ENCODE assay signal across 11 cellular contexts in genomic region chr13:114146629-114147028, GRCh38. TPM values are rescaled to one million over a fixed set of nuclear protein-coding genes. Genes with fewer than 3 reads are reported as not detected.
DNase-seq lines count a peak whose midpoint lies in the region; ATAC-seq and TF ChIP-seq lines count a peak whose summit lies in the region.
"Had no signal": no experiment of that assay in that cellular context is flagged by ENCODE, and none has a peak within 500 bp of the region (broad histone marks: within the 10 kb centered on the region; RNA-seq: fewer than 3 reads in every experiment).

No MANE protein-coding gene starts in this region.

- H3K36me3 ChIP-seq in neural progenitor cell (no peaks in the 10 kb centered on the region), PC-9 (ENCODE audit: low read depth) (no peaks in the 10 kb centered on the region)
- H3K36me3 ChIP-seq: esophagus squamous epithelium had no signal

- DNase-seq in NCI-H748 (lab: John Stamatoyannopoulos, UW; ENCODE audit: unreplicated experiment) (peak; percentile 15), NCI-H748 treated with DMSO at 0.1 percent for 48 hours (lab: John Stamatoyannopoulos, UW) (no peak), neural progenitor cell (ENCODE audit: low spot score) (peak; percentile 51), medulla oblongata (ENCODE audit: extremely low spot score) (no peak), PC-9 (no peak)
- peak; percentile 45 for DNase-seq in activated naive CD8-positive, alpha-beta T cell treated with anti-CD3 and anti-CD28 coated beads, Interleukin-2, amount 50 U/mL, for 24 hours
- DNase-seq: activated T-cell treated with anti-CD3 and anti-CD28 coated beads, Interleukin-2, amount 50 U/mL, for 4 hours; esophagus squamous epithelium had no signal

- H3K9me2 ChIP-seq in PC-9 (ENCODE audit: insufficient read depth) = no peaks in the 10 kb centered on the region

- H4K20me1 ChIP-seq in neural progenitor cell (ENCODE audit: low read depth) (no peaks in the 10 kb centered on the region), PC-9 (ENCODE audit: insufficient read depth) (no peaks in the 10 kb centered on the region)

- no peaks in the 10 kb centered on the region for H3K4me1 ChIP-seq in neural progenitor cell
- peaks cover 18% of the 10 kb centered on the region for H3K4me1 ChIP-seq in PC-9 (replicated peaks; ENCODE audit: insufficient read depth)

- H3K27me3 ChIP-seq in neural progenitor cell (no peaks in the 10 kb centered on the region), PC-9 (ENCODE audit: insufficient read depth, low read depth) (no peaks in the 10 kb centered on the region)
- H3K27me3 ChIP-seq: esophagus squamous epithelium had no signal

- CTCF ChIA-PET in PC-9 (lab: Charles Lee) = no interaction called here

- H3K4me1 Mint-ChIP-seq in activated naive CD8-positive, alpha-beta T cell treated with anti-CD3 and anti-CD28 coated beads, Interleukin-2, amount 50 U/mL, for 24 hours = peaks cover 66% of the 10 kb centered on the region
- H3K4me1 Mint-ChIP-seq in neural progenitor cell = peaks cover 27% of the 10 kb centered on the region
- H3K4me1 Mint-ChIP-seq: nephron had no signal

- H3K9me3 Mint-ChIP-seq in activated naive CD8-positive, alpha-beta T cell treated with anti-CD3 and anti-CD28 coated beads, Interleukin-2, amount 50 U/mL, for 24 hours = no peaks in the 10 kb centered on the region
- no peaks in the 10 kb centered on the region for H3K9me3 Mint-ChIP-seq in neural progenitor cell
- H3K9me3 Mint-ChIP-seq: activated T-cell treated with anti-CD3 and anti-CD28 coated beads, Interleukin-2, amount 50 U/mL, for 4 hours; nephron had no signal

- intact Hi-C loops in PC-9 (cut with micrococcal nuclease; ENCODE audit: unreplicated experiment) = no loop called here

- POLR2A ChIA-PET in PC-9 (lab: Charles Lee; ENCODE audit: unreplicated experiment) = no interaction called here

- H2AFZ ChIP-seq in neural progenitor cell (replicated peaks) = no peak overlapping the region
- H2AFZ ChIP-seq in PC-9 = no peak overlapping the region

- no peak overlapping the region for H3K9ac ChIP-seq in neural progenitor cell

- no peaks in the 10 kb centered on the region for H3K27me3 Mint-ChIP-seq in activated naive CD8-positive, alpha-beta T cell treated with anti-CD3 and anti-CD28 coated beads, Interleukin-2, amount 50 U/mL, for 24 hours
- peaks cover 3% of the 10 kb centered on the region for H3K27me3 Mint-ChIP-seq in neural progenitor cell (ENCODE audit: insufficient read depth, low read depth)

- ATAC-seq in HG02885 (IDR thresholded peaks at IDR 0.05; ENCODE audit: poor library complexity, unreplicated experiment) (peak; percentile 27), HG03280 (IDR thresholded peaks at IDR 0.05; ENCODE audit: unreplicated experiment) (no peak)
- ATAC-seq in activated naive CD8-positive, alpha-beta T cell treated with anti-CD3 and anti-CD28 coated beads, Interleukin-2, amount 50 U/mL, for 24 hours = no peak
- ATAC-seq: activated T-cell treated with anti-CD3 and anti-CD28 coated beads, Interleukin-2, amount 50 U/mL, for 4 hours had no signal

- H3K36me3 Mint-ChIP-seq in activated naive CD8-positive, alpha-beta T cell treated with anti-CD3 and anti-CD28 coated beads, Interleukin-2, amount 50 U/mL, for 24 hours (ENCODE audit: low read depth) = peaks cover 4% of the 10 kb centered on the region
- no peaks in the 10 kb centered on the region for H3K36me3 Mint-ChIP-seq in neural progenitor cell

- no peaks in the 10 kb centered on the region for H3K9me3 ChIP-seq in neural progenitor cell (ENCODE audit: low read depth)
- H3K9me3 ChIP-seq in PC-9 (ENCODE audit: insufficient read depth, low read depth) = no peaks in the 10 kb centered on the region
- H3K9me3 ChIP-seq: esophagus squamous epithelium had no signal

- H3K4me2 ChIP-seq in neural progenitor cell = no peak overlapping the region
- no peak overlapping the region for H3K4me2 ChIP-seq in PC-9

- H3K4me3 Mint-ChIP-seq in activated naive CD8-positive, alpha-beta T cell treated with anti-CD3 and anti-CD28 coated beads, Interleukin-2, amount 50 U/mL, for 24 hours = no peak overlapping the region
- H3K4me3 Mint-ChIP-seq in neural progenitor cell = no peak overlapping the region
- H3K4me3 Mint-ChIP-seq: activated T-cell treated with anti-CD3 and anti-CD28 coated beads, Interleukin-2, amount 50 U/mL, for 4 hours; nephron had no signal

- peak; percentile 39 for TF ChIP-seq CTCF in neural progenitor cell (IDR thresholded peaks at IDR 0.05)
- no peak for TF ChIP-seq CTCF in PC-9 (conservative IDR thresholded peaks at IDR 0.05)

- peak overlapping the region; percentile 19 for H3K27ac Mint-ChIP-seq in activated naive CD8-positive, alpha-beta T cell treated with anti-CD3 and anti-CD28 coated beads, Interleukin-2, amount 50 U/mL, for 24 hours
- H3K27ac Mint-ChIP-seq in neural progenitor cell = peak overlapping the region; percentile 7
- H3K27ac Mint-ChIP-seq: nephron had no signal

- H3F3A ChIP-seq in neural progenitor cell (ENCODE audit: low read depth) (no peaks in the 10 kb centered on the region), PC-9 (ENCODE audit: insufficient read depth, low read depth) (peaks cover 8% of the 10 kb centered on the region)

- H3K79me2 ChIP-seq in neural progenitor cell (ENCODE audit: low read depth) = no peaks in the 10 kb centered on the region
- no peaks in the 10 kb centered on the region for H3K79me2 ChIP-seq in PC-9 (ENCODE audit: low read depth)

- H3K27ac ChIP-seq in neural progenitor cell (no peak overlapping the region), PC-9 (no peak overlapping the region)
- H3K27ac ChIP-seq: esophagus squamous epithelium had no signal

- no TSS peak for BruUV-seq in PC-9 (replicated peaks; lab: Mats Ljungman, UMichigan)

- no peak overlapping the region for H3K4me3 ChIP-seq in neural progenitor cell
- no peak overlapping the region for H3K4me3 ChIP-seq in PC-9
- H3K4me3 ChIP-seq: esophagus squamous epithelium had no signal

RNA-seq across cellular contexts. Expression of gene RASA3, which starts 14.2 kb away (rescaled TPM):
- total RNA-seq in neural progenitor cell (ENCODE audit: low replicate concordance) (2.9 and 6.0 TPM in 2 replicates), PC-9 (2021) (9.7 and 10.0 TPM in 2 replicates)

RNA-seq across cellular contexts. Expression of gene CFAP97D2, which starts 32.4 kb away (rescaled TPM):
- total RNA-seq in neural progenitor cell (ENCODE audit: low replicate concordance) (not detected in 2 replicates), PC-9 (2021) (not detected in 2 replicates)
- total RNA-seq: activated T-cell treated with anti-CD3 and anti-CD28 coated beads, Interleukin-2, amount 50 U/mL, for 4 hours; esophagus squamous epithelium had no signal

Comparison
In these comparisons a context has a peak if more than half of its experiments do, and no peak if none do; other contexts are left out.
1. DNase-seq: peak in NCI-H748 (single experiment), activated naive CD8-positive, alpha-beta T cell treated with anti-CD3 and anti-CD28 coated beads, Interleukin-2, amount 50 U/mL, for 24 hours (single experiment) and neural progenitor cell (single experiment); none in NCI-H748 treated with DMSO at 0.1 percent for 48 hours (single experiment), medulla oblongata (single experiment) and PC-9 (0 of 2).